ENCODE assay signal across 1 cellular context in the genomic region with DNA sequence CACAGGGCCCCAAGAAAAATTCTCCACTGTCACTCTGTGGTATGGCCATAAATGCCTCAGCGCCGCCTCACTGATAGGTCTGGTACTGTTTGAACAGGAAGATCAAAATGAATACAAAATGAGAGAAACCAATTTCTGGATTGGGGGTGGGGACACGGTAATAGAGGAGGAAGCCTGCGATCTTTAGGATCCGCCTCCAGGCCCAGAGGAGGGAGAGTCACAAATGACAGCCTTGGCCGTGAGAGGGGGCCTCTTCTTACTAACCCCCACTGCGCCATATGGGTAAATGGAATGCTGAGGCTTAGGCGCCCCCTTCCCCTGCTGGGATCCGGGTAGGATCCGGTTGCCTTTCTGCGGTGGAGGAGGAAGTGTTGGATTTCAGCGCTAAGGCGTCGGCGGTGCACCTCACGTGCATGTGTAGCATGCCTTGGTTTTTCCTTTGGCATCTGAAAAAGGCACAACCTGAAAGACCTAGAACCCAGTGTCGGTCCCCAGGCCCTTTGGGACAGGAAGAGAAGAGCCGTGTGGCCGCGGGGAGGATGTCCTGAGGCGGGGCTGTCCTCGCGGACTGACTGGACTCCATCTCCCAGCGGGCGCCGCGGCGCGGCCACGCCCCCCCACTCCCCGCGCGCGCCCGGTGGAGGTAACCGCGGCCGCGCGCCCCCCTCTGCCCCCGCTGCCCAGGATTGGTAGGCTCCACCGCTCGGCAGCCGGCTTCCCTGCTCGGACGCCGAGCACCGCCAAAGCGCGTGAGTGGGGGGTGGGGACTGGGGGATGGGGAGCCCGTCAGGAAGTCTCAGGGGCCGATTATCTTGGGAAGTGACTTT.
TF ChIP-seq lines count a peak whose summit lies in the region.

No MANE protein-coding gene starts in this region.

TF ChIP-seq in HepG2, 621 proteins besides CTCF, POLR2A, EP300 and RAD21 (continued from another document and continues in another):
- TF ChIP-seq HOMEZ (CRISPR knock-in tag; IDR thresholded peaks at IDR 0.05; ENCODE audit: low read depth): 0 out of 2 replicates have a peak, but pooled peaks have one; percentile 18
- TF ChIP-seq BRCA1 (CRISPR knock-in tag; IDR thresholded peaks at IDR 0.05): 0 out of 2 replicates have a peak, but pooled peaks have one; percentile 78
- no peak for TF ChIP-seq BRF2 (CRISPR knock-in tag; IDR thresholded peaks at IDR 0.05)
- peak; percentile 68; the same call in 1 of the 2 replicates for TF ChIP-seq POLR2G (IDR thresholded peaks at IDR 0.05; ENCODE audit: low read depth, low read length)
- no peak for TF ChIP-seq CBX1 (IDR thresholded peaks at IDR 0.05; ENCODE audit: low read depth)
- no peak for TF ChIP-seq RFX3 (CRISPR knock-in tag; IDR thresholded peaks at IDR 0.05)
- peak; percentile 75; the same call in 1 of the 2 replicates for TF ChIP-seq ZFP1 (CRISPR knock-in tag; IDR thresholded peaks at IDR 0.05)
- TF ChIP-seq ZSCAN22 (CRISPR knock-in tag; IDR thresholded peaks at IDR 0.05): no peak
- TF ChIP-seq ZNF343 (CRISPR knock-in tag; IDR thresholded peaks at IDR 0.05): no peak
- TF ChIP-seq MTA1 (CRISPR knock-in tag; IDR thresholded peaks at IDR 0.05; ENCODE audit: borderline replicate concordance): no peak
- TF ChIP-seq ZNF274 (CRISPR knock-in tag; IDR thresholded peaks at IDR 0.05): peak; percentile 20; the same call in 1 of the 2 replicates
- TF ChIP-seq FOSL2 (CRISPR knock-in tag; IDR thresholded peaks at IDR 0.05): peak; percentile 25; the same call in 1 of the 2 replicates
- TF ChIP-seq ZNF441 (CRISPR knock-in tag; IDR thresholded peaks at IDR 0.05; ENCODE audit: borderline replicate concordance): no peak
- TF ChIP-seq, protein P1, sequence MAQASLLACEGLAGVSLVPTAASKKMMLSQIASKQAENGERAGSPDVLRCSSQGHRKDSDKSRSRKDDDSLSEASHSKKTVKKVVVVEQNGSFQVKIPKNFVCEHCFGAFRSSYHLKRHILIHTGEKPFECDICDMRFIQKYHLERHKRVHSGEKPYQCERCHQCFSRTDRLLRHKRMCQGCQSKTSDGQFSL (CRISPR knock-in tag; IDR thresholded peaks at IDR 0.05): peak; percentile 70; the same call in 1 of the 2 replicates
- no peak for TF ChIP-seq ZNF280D (CRISPR knock-in tag; IDR thresholded peaks at IDR 0.05)
- TF ChIP-seq EZH2 (conservative IDR thresholded peaks at IDR 0.05; ENCODE audit: low read depth, low read length): no peak
- no peak for TF ChIP-seq NKX3-1 (CRISPR knock-in tag; IDR thresholded peaks at IDR 0.05)
- peak; percentile 28 for TF ChIP-seq POLR2AphosphoS5 (IDR thresholded peaks at IDR 0.05; ENCODE audit: low read depth, low read length)
- TF ChIP-seq KLF9 (CRISPR knock-in tag; IDR thresholded peaks at IDR 0.05; ENCODE audit: low read depth): no peak
- no peak; the same call in 1 of the 2 replicates for TF ChIP-seq ZNF383 (CRISPR knock-in tag; IDR thresholded peaks at IDR 0.05; ENCODE audit: borderline replicate concordance)
- TF ChIP-seq ZFAT (CRISPR knock-in tag; conservative IDR thresholded peaks at IDR 0.05): no peak
- no peak for TF ChIP-seq ZBTB1 (CRISPR knock-in tag; IDR thresholded peaks at IDR 0.05; ENCODE audit: borderline replicate concordance)
- TF ChIP-seq ZNF572 (CRISPR knock-in tag; IDR thresholded peaks at IDR 0.05): 0 out of 2 replicates have a peak, but pooled peaks have one; percentile 41
- no peak for TF ChIP-seq U2AF1 (optimal IDR thresholded peaks at IDR 0.05; ENCODE audit: low read depth, low read length)
- peak; percentile 69 for TF ChIP-seq TARDBP (CRISPR knock-in tag; IDR thresholded peaks at IDR 0.05)
- TF ChIP-seq MBNL3 (CRISPR knock-in tag; conservative IDR thresholded peaks at IDR 0.05): no peak
- peak; percentile 49; the same call in 1 of the 2 replicates for TF ChIP-seq DMAP1 (CRISPR knock-in tag; IDR thresholded peaks at IDR 0.05)
- no peak for TF ChIP-seq CERS6 (CRISPR knock-in tag; IDR thresholded peaks at IDR 0.05)
- peak; percentile 69 for TF ChIP-seq ZNF792 (CRISPR knock-in tag; IDR thresholded peaks at IDR 0.05)
- no peak for TF ChIP-seq ZBTB34 (CRISPR knock-in tag; IDR thresholded peaks at IDR 0.05)
- TF ChIP-seq ZNF207 (IDR thresholded peaks at IDR 0.05; ENCODE audit: borderline replicate concordance): no peak
- TF ChIP-seq ZNF557 (CRISPR knock-in tag; IDR thresholded peaks at IDR 0.05): no peak
- TF ChIP-seq E2F1 (CRISPR knock-in tag; IDR thresholded peaks at IDR 0.05): no peak
- 0 out of 2 replicates have a peak, but pooled peaks have one; percentile 37 for TF ChIP-seq HIC2 (CRISPR knock-in tag; IDR thresholded peaks at IDR 0.05; ENCODE audit: low read depth)
- TF ChIP-seq FOXO1 (CRISPR knock-in tag; IDR thresholded peaks at IDR 0.05): no peak
- no peak for TF ChIP-seq RARA (CRISPR knock-in tag; IDR thresholded peaks at IDR 0.05)
- no peak for TF ChIP-seq ZNF547 (CRISPR knock-in tag; IDR thresholded peaks at IDR 0.05)
- TF ChIP-seq ZNF761 (CRISPR knock-in tag; conservative IDR thresholded peaks at IDR 0.05): no peak
- no peak for TF ChIP-seq CBX2 (IDR thresholded peaks at IDR 0.05; ENCODE audit: low read depth, low read length)
- TF ChIP-seq CBX2 (CRISPR knock-in tag; IDR thresholded peaks at IDR 0.05; ENCODE audit: low read depth): no peak
- no peak; the same call in 1 of the 2 replicates for TF ChIP-seq TGIF2 (CRISPR knock-in tag; IDR thresholded peaks at IDR 0.05)
- TF ChIP-seq BCL6 (CRISPR knock-in tag; IDR thresholded peaks at IDR 0.05): no peak; the same call in 1 of the 2 replicates
- peak; percentile 40 for TF ChIP-seq XRCC5 (optimal IDR thresholded peaks at IDR 0.05; ENCODE audit: low read length)
- TF ChIP-seq SRSF9 (IDR thresholded peaks at IDR 0.05; ENCODE audit: borderline replicate concordance, insufficient read depth, low read depth, low read length, poor library complexity, severe bottlenecking): no peak
- TF ChIP-seq ZNF724P (CRISPR knock-in tag; IDR thresholded peaks at IDR 0.05; ENCODE audit: borderline replicate concordance): no peak; the same call in 1 of the 2 replicates
- no peak; the same call in 1 of the 2 replicates for TF ChIP-seq ZNF704 (CRISPR knock-in tag; IDR thresholded peaks at IDR 0.05; ENCODE audit: borderline replicate concordance)
- no peak for TF ChIP-seq SP5 (CRISPR knock-in tag; IDR thresholded peaks at IDR 0.05; ENCODE audit: borderline replicate concordance, low read depth)
- no peak for TF ChIP-seq PBX3 (CRISPR knock-in tag; IDR thresholded peaks at IDR 0.05; ENCODE audit: borderline replicate concordance)
- peak; percentile 93 for TF ChIP-seq FOXK2 (IDR thresholded peaks at IDR 0.05)
- TF ChIP-seq ZNF382 (CRISPR knock-in tag; IDR thresholded peaks at IDR 0.05; ENCODE audit: borderline replicate concordance): no peak
